1 cellular context compared by ENCODE assay signal in the genomic region with DNA sequence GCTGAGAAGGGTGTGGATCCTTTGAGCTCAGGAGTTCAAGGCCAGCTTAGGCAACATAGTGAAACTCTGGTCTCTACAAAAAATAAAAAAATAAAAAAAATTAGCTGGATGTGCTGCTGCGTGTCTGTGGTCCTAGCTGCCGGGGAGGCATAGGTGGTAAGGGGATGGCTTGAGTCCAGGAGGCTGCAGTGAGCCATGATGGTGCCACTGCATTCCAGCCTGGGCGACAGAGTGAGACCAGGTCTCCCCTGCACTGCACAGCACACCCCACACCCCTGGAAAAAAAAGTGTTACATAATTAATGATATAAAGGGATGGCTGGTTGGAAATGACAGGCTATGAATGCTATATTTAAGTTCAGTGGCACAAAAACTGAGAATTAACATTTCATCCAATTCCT.
TF ChIP-seq lines count a peak whose summit lies in the region.

No MANE protein-coding gene starts in this region.

TF ChIP-seq in WTC11, 78 proteins besides CTCF, POLR2A, EP300 and RAD21 (continued from another document):
- TF ChIP-seq, protein P1, sequence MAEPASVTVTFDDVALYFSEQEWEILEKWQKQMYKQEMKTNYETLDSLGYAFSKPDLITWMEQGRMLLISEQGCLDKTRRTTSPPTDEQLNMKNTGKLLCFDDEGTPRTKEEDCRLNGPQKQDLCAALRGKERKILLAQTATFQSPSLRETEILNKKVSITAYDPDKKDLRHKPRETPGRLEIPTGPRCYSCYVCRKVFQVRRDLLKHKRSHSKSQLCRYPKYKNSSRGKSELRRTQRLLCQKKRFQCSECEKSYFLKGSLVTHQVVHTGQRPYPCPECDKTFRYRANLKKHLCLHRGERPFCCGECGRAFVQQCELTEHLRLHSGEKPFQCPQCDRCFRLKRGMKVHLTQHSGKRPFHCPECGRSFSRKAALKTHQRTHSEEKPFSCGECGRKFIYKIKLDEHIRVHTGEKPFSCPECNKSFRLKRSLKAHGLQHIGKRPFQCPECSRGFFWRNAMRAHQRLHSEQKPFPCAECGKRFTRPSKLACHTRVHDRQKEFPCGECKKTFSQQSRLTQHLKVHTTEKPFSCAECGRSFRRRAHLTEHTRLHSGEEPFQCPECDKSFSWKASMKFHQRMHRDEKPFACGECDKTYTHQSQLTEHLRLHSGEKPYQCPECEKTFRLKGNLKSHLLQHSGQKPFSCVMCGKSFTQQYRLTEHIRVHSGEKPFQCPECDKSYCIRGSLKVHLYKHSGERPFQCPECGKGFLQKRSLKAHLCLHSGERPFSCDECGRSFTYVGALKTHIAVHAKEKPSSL (CRISPR knock-in tag; conservative IDR thresholded peaks at IDR 0.05) = no peak
- TF ChIP-seq TCF7 (CRISPR knock-in tag; IDR thresholded peaks at IDR 0.05; ENCODE audit: low read depth) (no peak), ZNF317 (CRISPR knock-in tag; IDR thresholded peaks at IDR 0.05; ENCODE audit: borderline replicate concordance, low read depth) (no peak)
- TF ChIP-seq, protein P2, sequence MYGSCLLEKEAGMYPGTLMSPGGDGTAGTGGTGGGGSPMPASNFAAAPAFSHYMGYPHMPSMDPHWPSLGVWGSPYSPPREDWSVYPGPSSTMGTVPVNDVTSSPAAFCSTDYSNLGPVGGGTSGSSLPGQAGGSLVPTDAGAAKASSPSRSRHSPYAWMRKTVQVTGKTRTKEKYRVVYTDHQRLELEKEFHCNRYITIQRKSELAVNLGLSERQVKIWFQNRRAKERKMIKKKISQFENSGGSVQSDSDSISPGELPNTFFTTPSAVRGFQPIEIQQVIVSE (CRISPR knock-in tag; IDR thresholded peaks at IDR 0.05; ENCODE audit: borderline replicate concordance) = no peak
- TF ChIP-seq, protein P3, sequence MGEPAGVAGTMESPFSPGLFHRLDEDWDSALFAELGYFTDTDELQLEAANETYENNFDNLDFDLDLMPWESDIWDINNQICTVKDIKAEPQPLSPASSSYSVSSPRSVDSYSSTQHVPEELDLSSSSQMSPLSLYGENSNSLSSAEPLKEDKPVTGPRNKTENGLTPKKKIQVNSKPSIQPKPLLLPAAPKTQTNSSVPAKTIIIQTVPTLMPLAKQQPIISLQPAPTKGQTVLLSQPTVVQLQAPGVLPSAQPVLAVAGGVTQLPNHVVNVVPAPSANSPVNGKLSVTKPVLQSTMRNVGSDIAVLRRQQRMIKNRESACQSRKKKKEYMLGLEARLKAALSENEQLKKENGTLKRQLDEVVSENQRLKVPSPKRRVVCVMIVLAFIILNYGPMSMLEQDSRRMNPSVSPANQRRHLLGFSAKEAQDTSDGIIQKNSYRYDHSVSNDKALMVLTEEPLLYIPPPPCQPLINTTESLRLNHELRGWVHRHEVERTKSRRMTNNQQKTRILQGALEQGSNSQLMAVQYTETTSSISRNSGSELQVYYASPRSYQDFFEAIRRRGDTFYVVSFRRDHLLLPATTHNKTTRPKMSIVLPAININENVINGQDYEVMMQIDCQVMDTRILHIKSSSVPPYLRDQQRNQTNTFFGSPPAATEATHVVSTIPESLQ (CRISPR knock-in tag; IDR thresholded peaks at IDR 0.05) = no peak
